Comparison of ENCODE assay signal across 1 cellular context in the genomic region with DNA sequence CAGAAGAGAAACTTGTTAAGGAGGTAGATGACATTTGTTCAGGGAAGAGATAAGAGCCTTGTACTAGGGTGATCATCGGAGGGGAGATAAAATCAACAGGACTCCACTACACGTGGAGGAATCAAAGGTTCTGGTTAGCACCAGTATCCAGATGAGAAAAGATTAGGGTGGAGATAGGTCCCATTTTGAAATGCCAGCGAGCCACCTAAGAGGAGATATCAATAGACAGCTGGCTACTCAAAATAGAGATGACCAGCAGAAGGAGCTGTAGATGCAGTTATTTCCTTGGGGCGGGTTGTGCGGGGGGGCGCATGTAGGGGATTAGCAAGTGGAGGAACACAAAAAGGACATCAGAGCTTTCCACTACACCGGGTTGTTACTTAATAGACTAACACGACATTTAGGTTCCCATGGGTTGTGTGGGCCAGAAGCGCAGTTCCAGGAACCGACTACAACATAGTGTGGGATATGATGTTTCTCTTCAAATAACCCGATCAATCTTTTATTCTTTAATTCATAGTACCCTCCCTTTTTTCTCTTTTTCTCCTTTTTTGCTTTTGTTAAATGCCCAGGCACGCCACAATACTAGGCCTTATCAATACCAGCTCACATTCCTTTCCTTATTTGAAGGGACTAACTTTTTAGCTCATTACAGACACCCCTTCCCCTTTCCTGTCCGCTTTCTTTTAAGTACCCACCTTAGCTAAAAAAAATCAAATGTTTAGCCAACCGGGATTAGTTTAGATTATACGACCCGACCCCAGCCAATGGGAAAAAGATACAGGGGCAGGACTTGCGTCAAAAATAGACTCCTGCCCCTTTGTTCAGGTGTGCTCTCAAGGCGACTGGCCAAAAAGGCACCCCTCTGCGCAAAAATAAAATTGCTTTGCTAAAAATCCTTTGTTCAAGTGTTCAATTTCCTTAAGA.
TF ChIP-seq lines count a peak whose summit lies in the region.

No MANE protein-coding gene starts in this region.

TF ChIP-seq in HEK293, 187 proteins besides CTCF, POLR2A, EP300 and RAD21 (continued from another document):
- TF ChIP-seq, protein P1, sequence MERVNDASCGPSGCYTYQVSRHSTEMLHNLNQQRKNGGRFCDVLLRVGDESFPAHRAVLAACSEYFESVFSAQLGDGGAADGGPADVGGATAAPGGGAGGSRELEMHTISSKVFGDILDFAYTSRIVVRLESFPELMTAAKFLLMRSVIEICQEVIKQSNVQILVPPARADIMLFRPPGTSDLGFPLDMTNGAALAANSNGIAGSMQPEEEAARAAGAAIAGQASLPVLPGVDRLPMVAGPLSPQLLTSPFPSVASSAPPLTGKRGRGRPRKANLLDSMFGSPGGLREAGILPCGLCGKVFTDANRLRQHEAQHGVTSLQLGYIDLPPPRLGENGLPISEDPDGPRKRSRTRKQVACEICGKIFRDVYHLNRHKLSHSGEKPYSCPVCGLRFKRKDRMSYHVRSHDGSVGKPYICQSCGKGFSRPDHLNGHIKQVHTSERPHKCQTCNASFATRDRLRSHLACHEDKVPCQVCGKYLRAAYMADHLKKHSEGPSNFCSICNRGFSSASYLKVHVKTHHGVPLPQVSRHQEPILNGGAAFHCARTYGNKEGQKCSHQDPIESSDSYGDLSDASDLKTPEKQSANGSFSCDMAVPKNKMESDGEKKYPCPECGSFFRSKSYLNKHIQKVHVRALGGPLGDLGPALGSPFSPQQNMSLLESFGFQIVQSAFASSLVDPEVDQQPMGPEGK (tag by site-specific recombination; IDR thresholded peaks at IDR 0.05) = peak; percentile 82
- TF ChIP-seq GLIS1 (tag by site-specific recombination; IDR thresholded peaks at IDR 0.05) (peak; percentile 24; the same call in 1 of the 2 replicates), ZNF660 (tag by site-specific recombination; IDR thresholded peaks at IDR 0.05) (0 out of 2 replicates have a peak, but pooled peaks have one; percentile 36), ZNF155 (tag by site-specific recombination; IDR thresholded peaks at IDR 0.05) (no peak), ZNF561 (tag by site-specific recombination; IDR thresholded peaks at IDR 0.05; ENCODE audit: borderline replicate concordance) (peak; percentile 43), ZNF266 (tag by site-specific recombination; IDR thresholded peaks at IDR 0.05; ENCODE audit: low read depth) (no peak), ZNF335 (tag by site-specific recombination; conservative IDR thresholded peaks at IDR 0.05) (peak; percentile 57), ZNF132 (tag by site-specific recombination; IDR thresholded peaks at IDR 0.05; ENCODE audit: borderline replicate concordance) (no peak), KLF10 (tag by site-specific recombination; IDR thresholded peaks at IDR 0.05) (no peak), PRDM1 (tag by site-specific recombination; IDR thresholded peaks at IDR 0.05) (peak; percentile 32; the same call in 1 of the 2 replicates), ZNF366 (tag by site-specific recombination; conservative IDR thresholded peaks at IDR 0.05) (peak; percentile 20; the same call in 1 of the 2 replicates), ZNF837 (tag by site-specific recombination; IDR thresholded peaks at IDR 0.05) (no peak), ZNF626 (tag by site-specific recombination; IDR thresholded peaks at IDR 0.05) (no peak), RBAK (tag by site-specific recombination; IDR thresholded peaks at IDR 0.05) (no peak), GLIS2 (tag by site-specific recombination; IDR thresholded peaks at IDR 0.05) (peak; percentile 29; the same call in 1 of the 2 replicates), ZNF654 (tag by site-specific recombination; IDR thresholded peaks at IDR 0.05; ENCODE audit: low read depth) (peak; percentile 67), ZSCAN30 (tag by site-specific recombination; IDR thresholded peaks at IDR 0.05) (peak; percentile 69; the same call in 1 of the 2 replicates), ZNF670 (tag by site-specific recombination; IDR thresholded peaks at IDR 0.05; ENCODE audit: low read depth) (no peak)
- TF ChIP-seq, protein P2, sequence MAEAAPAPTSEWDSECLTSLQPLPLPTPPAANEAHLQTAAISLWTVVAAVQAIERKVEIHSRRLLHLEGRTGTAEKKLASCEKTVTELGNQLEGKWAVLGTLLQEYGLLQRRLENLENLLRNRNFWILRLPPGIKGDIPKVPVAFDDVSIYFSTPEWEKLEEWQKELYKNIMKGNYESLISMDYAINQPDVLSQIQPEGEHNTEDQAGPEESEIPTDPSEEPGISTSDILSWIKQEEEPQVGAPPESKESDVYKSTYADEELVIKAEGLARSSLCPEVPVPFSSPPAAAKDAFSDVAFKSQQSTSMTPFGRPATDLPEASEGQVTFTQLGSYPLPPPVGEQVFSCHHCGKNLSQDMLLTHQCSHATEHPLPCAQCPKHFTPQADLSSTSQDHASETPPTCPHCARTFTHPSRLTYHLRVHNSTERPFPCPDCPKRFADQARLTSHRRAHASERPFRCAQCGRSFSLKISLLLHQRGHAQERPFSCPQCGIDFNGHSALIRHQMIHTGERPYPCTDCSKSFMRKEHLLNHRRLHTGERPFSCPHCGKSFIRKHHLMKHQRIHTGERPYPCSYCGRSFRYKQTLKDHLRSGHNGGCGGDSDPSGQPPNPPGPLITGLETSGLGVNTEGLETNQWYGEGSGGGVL (tag by site-specific recombination; IDR thresholded peaks at IDR 0.05) = peak; percentile 66
- TF ChIP-seq, protein P3, sequence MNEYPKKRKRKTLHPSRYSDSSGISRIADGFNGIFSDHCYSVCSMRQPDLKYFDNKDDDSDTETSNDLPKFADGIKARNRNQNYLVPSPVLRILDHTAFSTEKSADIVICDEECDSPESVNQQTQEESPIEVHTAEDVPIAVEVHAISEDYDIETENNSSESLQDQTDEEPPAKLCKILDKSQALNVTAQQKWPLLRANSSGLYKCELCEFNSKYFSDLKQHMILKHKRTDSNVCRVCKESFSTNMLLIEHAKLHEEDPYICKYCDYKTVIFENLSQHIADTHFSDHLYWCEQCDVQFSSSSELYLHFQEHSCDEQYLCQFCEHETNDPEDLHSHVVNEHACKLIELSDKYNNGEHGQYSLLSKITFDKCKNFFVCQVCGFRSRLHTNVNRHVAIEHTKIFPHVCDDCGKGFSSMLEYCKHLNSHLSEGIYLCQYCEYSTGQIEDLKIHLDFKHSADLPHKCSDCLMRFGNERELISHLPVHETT (tag by site-specific recombination; IDR thresholded peaks at IDR 0.05) = no peak
- TF ChIP-seq, protein P4, sequence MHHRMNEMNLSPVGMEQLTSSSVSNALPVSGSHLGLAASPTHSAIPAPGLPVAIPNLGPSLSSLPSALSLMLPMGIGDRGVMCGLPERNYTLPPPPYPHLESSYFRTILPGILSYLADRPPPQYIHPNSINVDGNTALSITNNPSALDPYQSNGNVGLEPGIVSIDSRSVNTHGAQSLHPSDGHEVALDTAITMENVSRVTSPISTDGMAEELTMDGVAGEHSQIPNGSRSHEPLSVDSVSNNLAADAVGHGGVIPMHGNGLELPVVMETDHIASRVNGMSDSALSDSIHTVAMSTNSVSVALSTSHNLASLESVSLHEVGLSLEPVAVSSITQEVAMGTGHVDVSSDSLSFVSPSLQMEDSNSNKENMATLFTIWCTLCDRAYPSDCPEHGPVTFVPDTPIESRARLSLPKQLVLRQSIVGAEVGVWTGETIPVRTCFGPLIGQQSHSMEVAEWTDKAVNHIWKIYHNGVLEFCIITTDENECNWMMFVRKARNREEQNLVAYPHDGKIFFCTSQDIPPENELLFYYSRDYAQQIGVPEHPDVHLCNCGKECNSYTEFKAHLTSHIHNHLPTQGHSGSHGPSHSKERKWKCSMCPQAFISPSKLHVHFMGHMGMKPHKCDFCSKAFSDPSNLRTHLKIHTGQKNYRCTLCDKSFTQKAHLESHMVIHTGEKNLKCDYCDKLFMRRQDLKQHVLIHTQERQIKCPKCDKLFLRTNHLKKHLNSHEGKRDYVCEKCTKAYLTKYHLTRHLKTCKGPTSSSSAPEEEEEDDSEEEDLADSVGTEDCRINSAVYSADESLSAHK (tag by site-specific recombination; IDR thresholded peaks at IDR 0.05) = peak; percentile 26; the same call in 1 of the 2 replicates
- TF ChIP-seq, protein P5, sequence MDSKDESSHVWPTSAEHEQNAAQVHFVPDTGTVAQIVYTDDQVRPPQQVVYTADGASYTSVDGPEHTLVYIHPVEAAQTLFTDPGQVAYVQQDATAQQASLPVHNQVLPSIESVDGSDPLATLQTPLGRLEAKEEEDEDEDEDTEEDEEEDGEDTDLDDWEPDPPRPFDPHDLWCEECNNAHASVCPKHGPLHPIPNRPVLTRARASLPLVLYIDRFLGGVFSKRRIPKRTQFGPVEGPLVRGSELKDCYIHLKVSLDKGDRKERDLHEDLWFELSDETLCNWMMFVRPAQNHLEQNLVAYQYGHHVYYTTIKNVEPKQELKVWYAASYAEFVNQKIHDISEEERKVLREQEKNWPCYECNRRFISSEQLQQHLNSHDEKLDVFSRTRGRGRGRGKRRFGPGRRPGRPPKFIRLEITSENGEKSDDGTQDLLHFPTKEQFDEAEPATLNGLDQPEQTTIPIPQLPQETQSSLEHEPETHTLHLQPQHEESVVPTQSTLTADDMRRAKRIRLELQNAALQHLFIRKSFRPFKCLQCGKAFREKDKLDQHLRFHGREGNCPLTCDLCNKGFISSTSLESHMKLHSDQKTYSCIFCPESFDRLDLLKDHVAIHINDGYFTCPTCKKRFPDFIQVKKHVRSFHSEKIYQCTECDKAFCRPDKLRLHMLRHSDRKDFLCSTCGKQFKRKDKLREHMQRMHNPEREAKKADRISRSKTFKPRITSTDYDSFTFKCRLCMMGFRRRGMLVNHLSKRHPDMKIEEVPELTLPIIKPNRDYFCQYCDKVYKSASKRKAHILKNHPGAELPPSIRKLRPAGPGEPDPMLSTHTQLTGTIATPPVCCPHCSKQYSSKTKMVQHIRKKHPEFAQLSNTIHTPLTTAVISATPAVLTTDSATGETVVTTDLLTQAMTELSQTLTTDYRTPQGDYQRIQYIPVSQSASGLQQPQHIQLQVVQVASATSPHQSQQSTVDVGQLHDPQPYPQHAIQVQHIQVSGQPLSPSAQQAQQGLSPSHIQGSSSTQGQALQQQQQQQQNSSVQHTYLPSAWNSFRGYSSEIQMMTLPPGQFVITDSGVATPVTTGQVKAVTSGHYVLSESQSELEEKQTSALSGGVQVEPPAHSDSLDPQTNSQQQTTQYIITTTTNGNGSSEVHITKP (tag by site-specific recombination; IDR thresholded peaks at IDR 0.05) = peak; percentile 81
- TF ChIP-seq, protein P6, sequence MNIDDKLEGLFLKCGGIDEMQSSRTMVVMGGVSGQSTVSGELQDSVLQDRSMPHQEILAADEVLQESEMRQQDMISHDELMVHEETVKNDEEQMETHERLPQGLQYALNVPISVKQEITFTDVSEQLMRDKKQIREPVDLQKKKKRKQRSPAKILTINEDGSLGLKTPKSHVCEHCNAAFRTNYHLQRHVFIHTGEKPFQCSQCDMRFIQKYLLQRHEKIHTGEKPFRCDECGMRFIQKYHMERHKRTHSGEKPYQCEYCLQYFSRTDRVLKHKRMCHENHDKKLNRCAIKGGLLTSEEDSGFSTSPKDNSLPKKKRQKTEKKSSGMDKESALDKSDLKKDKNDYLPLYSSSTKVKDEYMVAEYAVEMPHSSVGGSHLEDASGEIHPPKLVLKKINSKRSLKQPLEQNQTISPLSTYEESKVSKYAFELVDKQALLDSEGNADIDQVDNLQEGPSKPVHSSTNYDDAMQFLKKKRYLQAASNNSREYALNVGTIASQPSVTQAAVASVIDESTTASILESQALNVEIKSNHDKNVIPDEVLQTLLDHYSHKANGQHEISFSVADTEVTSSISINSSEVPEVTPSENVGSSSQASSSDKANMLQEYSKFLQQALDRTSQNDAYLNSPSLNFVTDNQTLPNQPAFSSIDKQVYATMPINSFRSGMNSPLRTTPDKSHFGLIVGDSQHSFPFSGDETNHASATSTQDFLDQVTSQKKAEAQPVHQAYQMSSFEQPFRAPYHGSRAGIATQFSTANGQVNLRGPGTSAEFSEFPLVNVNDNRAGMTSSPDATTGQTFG (tag by site-specific recombination; IDR thresholded peaks at IDR 0.05; ENCODE audit: borderline replicate concordance) = no peak
